Comparison of ENCODE assay signal across 8 cellular contexts in the genomic region with DNA sequence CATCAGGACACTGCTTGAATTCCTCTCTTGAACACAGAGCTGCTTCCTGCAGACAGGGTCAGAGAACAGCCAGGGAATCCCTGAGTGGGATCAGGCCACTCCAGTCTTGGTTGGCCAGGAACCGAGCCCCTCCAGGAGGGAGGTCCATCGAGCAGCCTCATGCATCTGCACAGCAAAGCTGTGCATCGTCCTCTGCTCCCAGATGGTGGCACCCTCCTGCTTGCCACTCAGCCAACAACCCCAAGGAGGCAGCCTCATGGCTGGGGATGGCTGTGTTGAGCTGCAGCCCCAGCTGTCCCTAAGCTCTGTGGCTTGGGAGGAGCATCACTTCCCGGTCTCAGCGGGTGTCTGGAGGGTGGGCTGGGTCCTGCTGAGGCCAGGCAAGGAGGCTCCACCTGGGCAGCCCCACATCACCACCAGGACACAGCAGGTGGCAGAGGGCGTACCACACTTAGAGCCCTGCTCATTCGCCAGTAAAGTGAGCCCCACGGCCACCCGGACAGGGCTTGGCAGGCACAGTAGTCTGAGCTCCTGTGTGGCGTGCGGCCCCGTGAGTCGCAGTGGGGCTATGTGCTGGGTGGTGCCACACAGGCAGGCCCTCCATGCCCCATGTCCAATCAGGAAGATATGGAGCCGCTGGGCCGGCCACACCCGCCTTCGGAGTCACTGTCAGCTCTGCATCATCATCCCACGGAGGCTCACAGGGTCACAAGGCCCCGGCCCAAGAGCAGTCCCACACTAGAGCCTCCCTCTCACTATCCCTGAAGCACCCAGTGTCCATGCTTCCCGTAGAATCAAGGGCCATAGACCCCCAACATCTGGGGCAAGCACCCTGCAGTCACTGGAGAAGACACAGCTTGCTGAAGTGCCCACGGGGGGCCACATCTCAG. TPM values are rescaled to one million over a fixed set of nuclear protein-coding genes. Genes with fewer than 3 reads are reported as not detected.
DNase-seq lines count a peak whose midpoint lies in the region; ATAC-seq and TF ChIP-seq lines count a peak whose summit lies in the region.

No MANE protein-coding gene starts in this region.

- no peak for TF ChIP-seq EP300 in stomach (IDR thresholded peaks at IDR 0.05)

- no peak overlapping the region for H3K4me3 ChIP-seq in AG04450 (ENCODE audit: low read depth, low read length)
- no peak overlapping the region for H3K4me3 ChIP-seq in heart left ventricle
- H3K4me3 ChIP-seq in stomach: no peak overlapping the region

- intact Hi-C loops in heart left ventricle (cut with DNase I): no loop called here
- intact Hi-C loops in stomach (cut with DNase I; ENCODE audit: low total_unique reads): no loop called here

- TF ChIP-seq POLR2A in heart left ventricle (IDR thresholded peaks at IDR 0.05) (no peak), stomach (IDR thresholded peaks at IDR 0.05) (no peak)

- H3K4me1 ChIP-seq in heart left ventricle: peaks cover 0 to 29% (median 0%) of the 10 kb centered on the region in 12 donors
- H3K4me1 ChIP-seq in stomach: peaks cover 0 to 12% (median 7%) of the 10 kb centered on the region in 4 donors

- ATAC-seq in GM18868 (IDR thresholded peaks at IDR 0.05; ENCODE audit: unreplicated experiment): peak; percentile 65
- peak; percentile 76 for ATAC-seq in SK-N-SH treated with all-trans-retinoic acid at 6 μM for 48 hours
- ATAC-seq in heart left ventricle: no peak
- ATAC-seq in HG03280 (IDR thresholded peaks at IDR 0.05; ENCODE audit: unreplicated experiment): no peak
- no peak for ATAC-seq in GM21447 (IDR thresholded peaks at IDR 0.05; ENCODE audit: unreplicated experiment)

- H3K27ac ChIP-seq in AG04450 (ENCODE audit: low read depth, low read length): peak overlapping the region; percentile 31
- H3K27ac ChIP-seq in heart left ventricle: no peak overlapping the region
- no peak overlapping the region for H3K27ac ChIP-seq in stomach

- POLR2A ChIA-PET in AG04450 (lab: Yijun Ruan, JAX): interaction anchor here (1.1 kb wide), 1 partner anchor 10 kb away, joined by 3 read pairs; no protein-coding TSS in a partner anchor

- 88 to 91% (median 89%) methylated on average over 17 to 21 of the region's 21 CpGs for WGBS in heart left ventricle, 4 donors
- WGBS in stomach, 5 donors: 78 to 92% (median 82%) methylated on average over 14 to 21 of the region's 21 CpGs

- peaks cover 0 to 52% (median 9%) of the 10 kb centered on the region in 9 donors for H3K36me3 ChIP-seq in heart left ventricle
- peaks cover 0 to 61% (median 55%) of the 10 kb centered on the region in 4 donors for H3K36me3 ChIP-seq in stomach

- CTCF ChIA-PET in AG04450 (lab: Charles Lee): interaction anchor here (1.0 kb wide), 1 partner anchor 32 kb away, joined by 4 read pairs; no protein-coding TSS in a partner anchor

- DNase-seq in AG04450 (ENCODE audit: low read depth, low spot score): no peak
- DNase-seq in heart left ventricle: peak; percentile 5 to 55 (median 14)
- DNase-seq in stomach: peak; percentile 24
- DNase-seq in foreskin melanocyte: no peak

- TF ChIP-seq CTCF in AG04450 (IDR thresholded peaks at IDR 0.05; ENCODE audit: low read depth, low read length) (peak; percentile 19), heart left ventricle (IDR thresholded peaks at IDR 0.05) (no peak), stomach (IDR thresholded peaks at IDR 0.05) (no peak)

- H3K9me3 ChIP-seq in AG04450 (ENCODE audit: control insufficient read depth, insufficient read depth, low read length) (no peaks in the 10 kb centered on the region; the same call in 1 of the 2 replicates), heart left ventricle (no peaks in the 10 kb centered on the region), stomach (no peaks in the 10 kb centered on the region)

- H3K27me3 ChIP-seq in AG04450 (ENCODE audit: control insufficient read depth, insufficient read depth, low read length) (no peaks in the 10 kb centered on the region), heart left ventricle (no peaks in the 10 kb centered on the region), stomach (no peaks in the 10 kb centered on the region)

TF ChIP-seq in SK-N-SH treated with all-trans-retinoic acid at 6 μM for 48 hours, 23 proteins besides CTCF, POLR2A, EP300 and RAD21:
- no peak for TF ChIP-seq CSDC2 (CRISPR knock-in tag; IDR thresholded peaks at IDR 0.05)
- TF ChIP-seq ZNF8 (CRISPR knock-in tag; IDR thresholded peaks at IDR 0.05): no peak
- no peak for TF ChIP-seq OSR1 (CRISPR knock-in tag; IDR thresholded peaks at IDR 0.05)
- TF ChIP-seq BACH2 (CRISPR knock-in tag; IDR thresholded peaks at IDR 0.05; ENCODE audit: borderline replicate concordance): no peak
- TF ChIP-seq, protein P1, sequence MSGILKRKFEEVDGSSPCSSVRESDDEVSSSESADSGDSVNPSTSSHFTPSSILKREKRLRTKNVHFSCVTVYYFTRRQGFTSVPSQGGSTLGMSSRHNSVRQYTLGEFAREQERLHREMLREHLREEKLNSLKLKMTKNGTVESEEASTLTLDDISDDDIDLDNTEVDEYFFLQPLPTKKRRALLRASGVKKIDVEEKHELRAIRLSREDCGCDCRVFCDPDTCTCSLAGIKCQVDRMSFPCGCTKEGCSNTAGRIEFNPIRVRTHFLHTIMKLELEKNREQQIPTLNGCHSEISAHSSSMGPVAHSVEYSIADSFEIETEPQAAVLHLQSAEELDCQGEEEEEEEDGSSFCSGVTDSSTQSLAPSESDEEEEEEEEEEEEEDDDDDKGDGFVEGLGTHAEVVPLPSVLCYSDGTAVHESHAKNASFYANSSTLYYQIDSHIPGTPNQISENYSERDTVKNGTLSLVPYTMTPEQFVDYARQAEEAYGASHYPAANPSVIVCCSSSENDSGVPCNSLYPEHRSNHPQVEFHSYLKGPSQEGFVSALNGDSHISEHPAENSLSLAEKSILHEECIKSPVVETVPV (CRISPR knock-in tag; IDR thresholded peaks at IDR 0.05): no peak
- TF ChIP-seq PPARA (CRISPR knock-in tag; IDR thresholded peaks at IDR 0.05; ENCODE audit: borderline replicate concordance): no peak
- TF ChIP-seq TOX (CRISPR knock-in tag; IDR thresholded peaks at IDR 0.05; ENCODE audit: borderline replicate concordance): no peak
- TF ChIP-seq TSHZ2 (CRISPR knock-in tag; IDR thresholded peaks at IDR 0.05): no peak

RNA-seq across cellular contexts. Expression of gene LPCAT1, which starts 11.9 kb away (rescaled TPM):
- 23.4 and 23.5 TPM in 2 replicates for polyA plus RNA-seq in AG04450 (2011; rRNA removed)
- 18.9 and 26.5 TPM in 2 replicates for polyA minus RNA-seq in AG04450 (2011; rRNA and poly(A)+ RNA removed)
- total RNA-seq in heart left ventricle: 10 to 100 TPM in 4 of 9 donors, 1 to 10 TPM in 5; 8.2 to 30.6 (median 9.9) TPM
- polyA plus RNA-seq in heart left ventricle: 10 to 100 TPM in 1 of 2 donors, 1 to 10 TPM in 1; 9.6 to 21.9 TPM
- total RNA-seq in stomach: 100 to 1,000 TPM in 1 of 5 donors, 10 to 100 TPM in 4; 13.4 to 229 (median 17.4) TPM
- 10 to 100 TPM in 2 of 3 donors, 1 to 10 TPM in 1; 5.2 to 11.8 (median 11.6) TPM for polyA plus RNA-seq in stomach

Comparison
In these comparisons a context has a peak if more than half of its experiments do, and no peak if none do; other contexts are left out.
1. DNase-seq: peak in heart left ventricle (5 of 5) and stomach (single experiment); none in AG04450 (single experiment) and foreskin melanocyte (single experiment).
2. ATAC-seq: peak in GM18868 (single experiment) and SK-N-SH treated with all-trans-retinoic acid at 6 μM for 48 hours (single experiment); none in heart left ventricle (0 of 4), HG03280 (single experiment) and GM21447 (single experiment).